Comparison of ENCODE assay signal across 1 cellular context in the genomic region with DNA sequence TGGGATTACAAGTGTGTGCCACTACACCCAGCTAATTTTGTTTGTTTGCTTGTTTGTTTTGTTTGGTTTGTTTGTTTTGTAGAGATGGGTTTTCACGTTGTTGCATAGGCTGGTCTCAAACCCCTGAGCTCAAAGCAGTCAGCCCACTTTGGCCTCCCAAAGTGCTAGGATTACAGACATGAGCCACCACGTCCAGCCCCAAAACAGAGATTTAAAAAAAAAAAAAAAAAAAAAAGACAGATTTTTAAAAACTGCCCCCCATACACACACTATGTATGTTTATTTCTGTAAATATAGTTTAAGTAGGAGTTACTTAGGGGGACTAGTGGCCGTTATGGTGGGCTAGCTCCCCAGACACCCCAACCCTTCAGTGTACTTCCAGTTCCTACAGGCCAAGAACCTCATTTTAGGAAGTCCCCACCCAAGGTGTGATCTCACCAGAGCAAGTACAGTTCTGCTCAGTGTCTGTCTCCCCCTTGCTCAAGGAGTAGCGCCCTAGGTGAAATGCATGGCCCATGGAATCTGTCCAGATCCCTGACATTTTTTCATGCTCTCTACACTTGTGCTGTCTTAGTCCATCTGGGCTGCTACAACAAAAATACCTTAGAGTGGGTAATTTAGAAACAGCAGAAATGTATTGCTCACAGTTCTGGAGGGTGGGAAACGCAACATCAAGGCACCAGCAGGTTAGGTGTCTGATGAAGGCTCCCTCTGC.
TF ChIP-seq lines count a peak whose summit lies in the region.

No MANE protein-coding gene starts in this region.

TF ChIP-seq in HepG2, 621 proteins besides CTCF, POLR2A, EP300 and RAD21 (continued from another document):
- TF ChIP-seq, protein P1, sequence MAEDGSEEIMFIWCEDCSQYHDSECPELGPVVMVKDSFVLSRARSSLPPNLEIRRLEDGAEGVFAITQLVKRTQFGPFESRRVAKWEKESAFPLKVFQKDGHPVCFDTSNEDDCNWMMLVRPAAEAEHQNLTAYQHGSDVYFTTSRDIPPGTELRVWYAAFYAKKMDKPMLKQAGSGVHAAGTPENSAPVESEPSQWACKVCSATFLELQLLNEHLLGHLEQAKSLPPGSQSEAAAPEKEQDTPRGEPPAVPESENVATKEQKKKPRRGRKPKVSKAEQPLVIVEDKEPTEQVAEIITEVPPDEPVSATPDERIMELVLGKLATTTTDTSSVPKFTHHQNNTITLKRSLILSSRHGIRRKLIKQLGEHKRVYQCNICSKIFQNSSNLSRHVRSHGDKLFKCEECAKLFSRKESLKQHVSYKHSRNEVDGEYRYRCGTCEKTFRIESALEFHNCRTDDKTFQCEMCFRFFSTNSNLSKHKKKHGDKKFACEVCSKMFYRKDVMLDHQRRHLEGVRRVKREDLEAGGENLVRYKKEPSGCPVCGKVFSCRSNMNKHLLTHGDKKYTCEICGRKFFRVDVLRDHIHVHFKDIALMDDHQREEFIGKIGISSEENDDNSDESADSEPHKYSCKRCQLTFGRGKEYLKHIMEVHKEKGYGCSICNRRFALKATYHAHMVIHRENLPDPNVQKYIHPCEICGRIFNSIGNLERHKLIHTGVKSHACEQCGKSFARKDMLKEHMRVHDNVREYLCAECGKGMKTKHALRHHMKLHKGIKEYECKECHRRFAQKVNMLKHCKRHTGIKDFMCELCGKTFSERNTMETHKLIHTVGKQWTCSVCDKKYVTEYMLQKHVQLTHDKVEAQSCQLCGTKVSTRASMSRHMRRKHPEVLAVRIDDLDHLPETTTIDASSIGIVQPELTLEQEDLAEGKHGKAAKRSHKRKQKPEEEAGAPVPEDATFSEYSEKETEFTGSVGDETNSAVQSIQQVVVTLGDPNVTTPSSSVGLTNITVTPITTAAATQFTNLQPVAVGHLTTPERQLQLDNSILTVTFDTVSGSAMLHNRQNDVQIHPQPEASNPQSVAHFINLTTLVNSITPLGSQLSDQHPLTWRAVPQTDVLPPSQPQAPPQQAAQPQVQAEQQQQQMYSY (CRISPR knock-in tag; IDR thresholded peaks at IDR 0.05): 0 out of 2 replicates have a peak, but pooled peaks have one; percentile 4
- TF ChIP-seq TEAD3 (CRISPR knock-in tag; optimal IDR thresholded peaks at IDR 0.05; ENCODE audit: borderline replicate concordance) (peak; percentile 25), TBX3 (IDR thresholded peaks at IDR 0.05; ENCODE audit: borderline replicate concordance) (0 out of 2 replicates have a peak, but pooled peaks have one; percentile 1), SOX13 (IDR thresholded peaks at IDR 0.05) (0 out of 2 replicates have a peak, but pooled peaks have one; percentile 2), SOX13 (CRISPR knock-in tag; conservative IDR thresholded peaks at IDR 0.05 in 1 of 2, IDR thresholded peaks at IDR 0.05 in 1 of 2) (no peak), STAG1 (CRISPR knock-in tag; IDR thresholded peaks at IDR 0.05) (no peak), ISL2 (CRISPR knock-in tag; IDR thresholded peaks at IDR 0.05) (0 out of 2 replicates have a peak, but pooled peaks have one; percentile 7), ZNF792 (CRISPR knock-in tag; IDR thresholded peaks at IDR 0.05) (no peak), SIX1 (CRISPR knock-in tag; IDR thresholded peaks at IDR 0.05; ENCODE audit: borderline replicate concordance) (0 out of 2 replicates have a peak, but pooled peaks have one; percentile 0), CBX2 (IDR thresholded peaks at IDR 0.05; ENCODE audit: low read depth, low read length) (no peak), CBX2 (CRISPR knock-in tag; IDR thresholded peaks at IDR 0.05; ENCODE audit: low read depth) (no peak), RARG (CRISPR knock-in tag; IDR thresholded peaks at IDR 0.05; ENCODE audit: low read depth) (0 out of 2 replicates have a peak, but pooled peaks have one; percentile 38), ZNF605 (CRISPR knock-in tag; IDR thresholded peaks at IDR 0.05) (0 out of 2 replicates have a peak, but pooled peaks have one; percentile 19), FOXJ3 (CRISPR knock-in tag; IDR thresholded peaks at IDR 0.05; ENCODE audit: borderline replicate concordance) (0 out of 2 replicates have a peak, but pooled peaks have one; percentile 21), ZNF12 (CRISPR knock-in tag; IDR thresholded peaks at IDR 0.05) (peak; percentile 89), FOXP1 (IDR thresholded peaks at IDR 0.05) (0 out of 2 replicates have a peak, but pooled peaks have one; percentile 0), FOXP1 (CRISPR knock-in tag; IDR thresholded peaks at IDR 0.05) (peak; percentile 11; the same call in 1 of the 2 replicates), ZNF260 (CRISPR knock-in tag; IDR thresholded peaks at IDR 0.05; ENCODE audit: borderline replicate concordance, low read depth) (no peak)
- TF ChIP-seq, protein P2, sequence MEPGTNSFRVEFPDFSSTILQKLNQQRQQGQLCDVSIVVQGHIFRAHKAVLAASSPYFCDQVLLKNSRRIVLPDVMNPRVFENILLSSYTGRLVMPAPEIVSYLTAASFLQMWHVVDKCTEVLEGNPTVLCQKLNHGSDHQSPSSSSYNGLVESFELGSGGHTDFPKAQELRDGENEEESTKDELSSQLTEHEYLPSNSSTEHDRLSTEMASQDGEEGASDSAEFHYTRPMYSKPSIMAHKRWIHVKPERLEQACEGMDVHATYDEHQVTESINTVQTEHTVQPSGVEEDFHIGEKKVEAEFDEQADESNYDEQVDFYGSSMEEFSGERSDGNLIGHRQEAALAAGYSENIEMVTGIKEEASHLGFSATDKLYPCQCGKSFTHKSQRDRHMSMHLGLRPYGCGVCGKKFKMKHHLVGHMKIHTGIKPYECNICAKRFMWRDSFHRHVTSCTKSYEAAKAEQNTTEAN (CRISPR knock-in tag; conservative IDR thresholded peaks at IDR 0.05): 0 out of 2 replicates have a peak, but pooled peaks have one; percentile 24
- TF ChIP-seq, protein P3, sequence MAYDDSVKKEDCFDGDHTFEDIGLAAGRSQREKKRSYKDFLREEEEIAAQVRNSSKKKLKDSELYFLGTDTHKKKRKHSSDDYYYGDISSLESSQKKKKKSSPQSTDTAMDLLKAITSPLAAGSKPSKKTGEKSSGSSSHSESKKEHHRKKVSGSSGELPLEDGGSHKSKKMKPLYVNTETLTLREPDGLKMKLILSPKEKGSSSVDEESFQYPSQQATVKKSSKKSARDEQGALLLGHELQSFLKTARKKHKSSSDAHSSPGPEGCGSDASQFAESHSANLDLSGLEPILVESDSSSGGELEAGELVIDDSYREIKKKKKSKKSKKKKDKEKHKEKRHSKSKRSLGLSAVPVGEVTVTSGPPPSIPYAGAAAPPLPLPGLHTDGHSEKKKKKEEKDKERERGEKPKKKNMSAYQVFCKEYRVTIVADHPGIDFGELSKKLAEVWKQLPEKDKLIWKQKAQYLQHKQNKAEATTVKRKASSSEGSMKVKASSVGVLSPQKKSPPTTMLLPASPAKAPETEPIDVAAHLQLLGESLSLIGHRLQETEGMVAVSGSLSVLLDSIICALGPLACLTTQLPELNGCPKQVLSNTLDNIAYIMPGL (CRISPR knock-in tag; IDR thresholded peaks at IDR 0.05; ENCODE audit: borderline replicate concordance in 1 of 2, low read depth in 1 of 2): 0 out of 4 replicates have a peak, but pooled peaks of 1 of the 2 experiments have one; percentile 29
- TF ChIP-seq, protein P4, sequence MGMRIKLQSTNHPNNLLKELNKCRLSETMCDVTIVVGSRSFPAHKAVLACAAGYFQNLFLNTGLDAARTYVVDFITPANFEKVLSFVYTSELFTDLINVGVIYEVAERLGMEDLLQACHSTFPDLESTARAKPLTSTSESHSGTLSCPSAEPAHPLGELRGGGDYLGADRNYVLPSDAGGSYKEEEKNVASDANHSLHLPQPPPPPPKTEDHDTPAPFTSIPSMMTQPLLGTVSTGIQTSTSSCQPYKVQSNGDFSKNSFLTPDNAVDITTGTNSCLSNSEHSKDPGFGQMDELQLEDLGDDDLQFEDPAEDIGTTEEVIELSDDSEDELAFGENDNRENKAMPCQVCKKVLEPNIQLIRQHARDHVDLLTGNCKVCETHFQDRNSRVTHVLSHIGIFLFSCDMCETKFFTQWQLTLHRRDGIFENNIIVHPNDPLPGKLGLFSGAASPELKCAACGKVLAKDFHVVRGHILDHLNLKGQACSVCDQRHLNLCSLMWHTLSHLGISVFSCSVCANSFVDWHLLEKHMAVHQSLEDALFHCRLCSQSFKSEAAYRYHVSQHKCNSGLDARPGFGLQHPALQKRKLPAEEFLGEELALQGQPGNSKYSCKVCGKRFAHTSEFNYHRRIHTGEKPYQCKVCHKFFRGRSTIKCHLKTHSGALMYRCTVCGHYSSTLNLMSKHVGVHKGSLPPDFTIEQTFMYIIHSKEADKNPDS (CRISPR knock-in tag; IDR thresholded peaks at IDR 0.05): 0 out of 2 replicates have a peak, but pooled peaks have one; percentile 63
- TF ChIP-seq, protein P5, sequence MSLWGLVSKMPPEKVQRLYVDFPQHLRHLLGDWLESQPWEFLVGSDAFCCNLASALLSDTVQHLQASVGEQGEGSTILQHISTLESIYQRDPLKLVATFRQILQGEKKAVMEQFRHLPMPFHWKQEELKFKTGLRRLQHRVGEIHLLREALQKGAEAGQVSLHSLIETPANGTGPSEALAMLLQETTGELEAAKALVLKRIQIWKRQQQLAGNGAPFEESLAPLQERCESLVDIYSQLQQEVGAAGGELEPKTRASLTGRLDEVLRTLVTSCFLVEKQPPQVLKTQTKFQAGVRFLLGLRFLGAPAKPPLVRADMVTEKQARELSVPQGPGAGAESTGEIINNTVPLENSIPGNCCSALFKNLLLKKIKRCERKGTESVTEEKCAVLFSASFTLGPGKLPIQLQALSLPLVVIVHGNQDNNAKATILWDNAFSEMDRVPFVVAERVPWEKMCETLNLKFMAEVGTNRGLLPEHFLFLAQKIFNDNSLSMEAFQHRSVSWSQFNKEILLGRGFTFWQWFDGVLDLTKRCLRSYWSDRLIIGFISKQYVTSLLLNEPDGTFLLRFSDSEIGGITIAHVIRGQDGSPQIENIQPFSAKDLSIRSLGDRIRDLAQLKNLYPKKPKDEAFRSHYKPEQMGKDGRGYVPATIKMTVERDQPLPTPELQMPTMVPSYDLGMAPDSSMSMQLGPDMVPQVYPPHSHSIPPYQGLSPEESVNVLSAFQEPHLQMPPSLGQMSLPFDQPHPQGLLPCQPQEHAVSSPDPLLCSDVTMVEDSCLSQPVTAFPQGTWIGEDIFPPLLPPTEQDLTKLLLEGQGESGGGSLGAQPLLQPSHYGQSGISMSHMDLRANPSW (CRISPR knock-in tag; IDR thresholded peaks at IDR 0.05; ENCODE audit: borderline replicate concordance): no peak
- TF ChIP-seq, protein P6, sequence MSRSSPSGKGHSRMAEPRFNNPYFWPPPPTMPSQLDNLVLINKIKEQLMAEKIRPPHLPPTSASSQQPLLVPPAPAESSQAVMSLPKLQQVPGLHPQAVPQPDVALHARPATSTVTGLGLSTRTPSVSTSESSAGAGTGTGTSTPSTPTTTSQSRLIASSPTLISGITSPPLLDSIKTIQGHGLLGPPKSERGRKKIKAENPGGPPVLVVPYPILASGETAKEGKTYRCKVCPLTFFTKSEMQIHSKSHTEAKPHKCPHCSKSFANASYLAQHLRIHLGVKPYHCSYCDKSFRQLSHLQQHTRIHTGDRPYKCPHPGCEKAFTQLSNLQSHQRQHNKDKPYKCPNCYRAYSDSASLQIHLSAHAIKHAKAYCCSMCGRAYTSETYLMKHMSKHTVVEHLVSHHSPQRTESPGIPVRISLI (CRISPR knock-in tag; IDR thresholded peaks at IDR 0.05; ENCODE audit: borderline replicate concordance): peak; percentile 12
